Comparison of ENCODE assay signal across 3 cellular contexts in the genomic region with DNA sequence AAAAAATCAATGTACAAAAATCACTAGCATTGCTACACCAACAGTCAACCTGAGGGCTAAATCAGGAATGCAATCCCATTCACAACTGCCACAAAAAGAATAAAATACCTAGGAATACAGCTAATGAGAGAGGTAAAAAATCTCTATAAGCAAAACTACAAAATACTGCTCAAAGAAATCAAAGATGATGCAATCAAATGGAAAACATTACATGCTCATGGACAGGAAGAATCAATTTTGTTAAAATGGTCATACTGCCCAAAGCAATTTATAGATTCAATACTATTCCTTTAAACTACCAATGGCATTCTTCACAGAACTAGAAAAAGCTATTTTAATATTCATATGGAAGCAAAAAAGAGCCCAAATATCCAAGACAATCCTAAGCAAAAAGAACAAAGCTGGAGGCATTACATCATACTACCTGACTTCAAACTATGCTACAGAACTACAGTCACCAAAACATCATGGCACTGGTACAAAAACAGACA.
TF ChIP-seq lines count a peak whose summit lies in the region.

No MANE protein-coding gene starts in this region.

TF ChIP-seq in HEK293, 187 proteins besides CTCF, POLR2A, EP300 and RAD21 (continued from another document):
- TF ChIP-seq, protein P1, sequence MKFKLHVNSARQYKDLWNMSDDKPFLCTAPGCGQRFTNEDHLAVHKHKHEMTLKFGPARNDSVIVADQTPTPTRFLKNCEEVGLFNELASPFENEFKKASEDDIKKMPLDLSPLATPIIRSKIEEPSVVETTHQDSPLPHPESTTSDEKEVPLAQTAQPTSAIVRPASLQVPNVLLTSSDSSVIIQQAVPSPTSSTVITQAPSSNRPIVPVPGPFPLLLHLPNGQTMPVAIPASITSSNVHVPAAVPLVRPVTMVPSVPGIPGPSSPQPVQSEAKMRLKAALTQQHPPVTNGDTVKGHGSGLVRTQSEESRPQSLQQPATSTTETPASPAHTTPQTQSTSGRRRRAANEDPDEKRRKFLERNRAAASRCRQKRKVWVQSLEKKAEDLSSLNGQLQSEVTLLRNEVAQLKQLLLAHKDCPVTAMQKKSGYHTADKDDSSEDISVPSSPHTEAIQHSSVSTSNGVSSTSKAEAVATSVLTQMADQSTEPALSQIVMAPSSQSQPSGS (tag by site-specific recombination; IDR thresholded peaks at IDR 0.05; ENCODE audit: low read depth): 0 out of 2 replicates have a peak, but pooled peaks have one; percentile 15

TF ChIP-seq in IMR-90, 13 proteins besides CTCF, POLR2A, EP300 and RAD21:
- TF ChIP-seq, protein P2, sequence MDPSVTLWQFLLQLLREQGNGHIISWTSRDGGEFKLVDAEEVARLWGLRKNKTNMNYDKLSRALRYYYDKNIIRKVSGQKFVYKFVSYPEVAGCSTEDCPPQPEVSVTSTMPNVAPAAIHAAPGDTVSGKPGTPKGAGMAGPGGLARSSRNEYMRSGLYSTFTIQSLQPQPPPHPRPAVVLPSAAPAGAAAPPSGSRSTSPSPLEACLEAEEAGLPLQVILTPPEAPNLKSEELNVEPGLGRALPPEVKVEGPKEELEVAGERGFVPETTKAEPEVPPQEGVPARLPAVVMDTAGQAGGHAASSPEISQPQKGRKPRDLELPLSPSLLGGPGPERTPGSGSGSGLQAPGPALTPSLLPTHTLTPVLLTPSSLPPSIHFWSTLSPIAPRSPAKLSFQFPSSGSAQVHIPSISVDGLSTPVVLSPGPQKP (IDR thresholded peaks at IDR 0.05; ENCODE audit: borderline replicate concordance, low read depth, low read length): no peak
- no peak for TF ChIP-seq RFX5 (IDR thresholded peaks at IDR 0.05; ENCODE audit: low read depth, low read length)
- TF ChIP-seq CEBPB (IDR thresholded peaks at IDR 0.05; ENCODE audit: low read depth, low read length): 0 out of 2 replicates have a peak, but pooled peaks have one; percentile 39
- no peak for TF ChIP-seq RCOR1 (IDR thresholded peaks at IDR 0.05; ENCODE audit: insufficient replicate concordance, low read length)
- TF ChIP-seq MXI1 (IDR thresholded peaks at IDR 0.05; ENCODE audit: borderline replicate concordance, low read depth, low read length): no peak

TF ChIP-seq in K562, 482 proteins besides CTCF, POLR2A, EP300 and RAD21 (continued from another document):
- TF ChIP-seq, protein P3, sequence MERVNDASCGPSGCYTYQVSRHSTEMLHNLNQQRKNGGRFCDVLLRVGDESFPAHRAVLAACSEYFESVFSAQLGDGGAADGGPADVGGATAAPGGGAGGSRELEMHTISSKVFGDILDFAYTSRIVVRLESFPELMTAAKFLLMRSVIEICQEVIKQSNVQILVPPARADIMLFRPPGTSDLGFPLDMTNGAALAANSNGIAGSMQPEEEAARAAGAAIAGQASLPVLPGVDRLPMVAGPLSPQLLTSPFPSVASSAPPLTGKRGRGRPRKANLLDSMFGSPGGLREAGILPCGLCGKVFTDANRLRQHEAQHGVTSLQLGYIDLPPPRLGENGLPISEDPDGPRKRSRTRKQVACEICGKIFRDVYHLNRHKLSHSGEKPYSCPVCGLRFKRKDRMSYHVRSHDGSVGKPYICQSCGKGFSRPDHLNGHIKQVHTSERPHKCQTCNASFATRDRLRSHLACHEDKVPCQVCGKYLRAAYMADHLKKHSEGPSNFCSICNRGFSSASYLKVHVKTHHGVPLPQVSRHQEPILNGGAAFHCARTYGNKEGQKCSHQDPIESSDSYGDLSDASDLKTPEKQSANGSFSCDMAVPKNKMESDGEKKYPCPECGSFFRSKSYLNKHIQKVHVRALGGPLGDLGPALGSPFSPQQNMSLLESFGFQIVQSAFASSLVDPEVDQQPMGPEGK (CRISPR knock-in tag; IDR thresholded peaks at IDR 0.05; ENCODE audit: borderline replicate concordance): no peak
- no peak for TF ChIP-seq CHD1 (IDR thresholded peaks at IDR 0.05; ENCODE audit: low read length)
- no peak for TF ChIP-seq CEBPG (CRISPR knock-in tag; IDR thresholded peaks at IDR 0.05)
- TF ChIP-seq CEBPG (tag; conservative IDR thresholded peaks at IDR 0.05 in 1 of 2, IDR thresholded peaks at IDR 0.05 in 1 of 2): peak; percentile 46 to 80
- TF ChIP-seq CEBPB (tag; IDR thresholded peaks at IDR 0.05): peak; percentile 37; the same call in 1 of the 2 replicates
- TF ChIP-seq TRIM24 (IDR thresholded peaks at IDR 0.05): peak in 1 of 2 experiments; percentile 57; a peak in 2 of 4 replicates
- TF ChIP-seq U2AF2 (optimal IDR thresholded peaks at IDR 0.05; ENCODE audit: low read depth, low read length): no peak
- TF ChIP-seq ATF3 (IDR thresholded peaks at IDR 0.05): peak; percentile 72
- TF ChIP-seq ATF3 (CRISPR knock-in tag; conservative IDR thresholded peaks at IDR 0.05): no peak
- TF ChIP-seq ATF7 (IDR thresholded peaks at IDR 0.05): peak; percentile 31; the same call in 1 of the 2 replicates
